8 cellular contexts compared by ENCODE assay signal in the genomic region with DNA sequence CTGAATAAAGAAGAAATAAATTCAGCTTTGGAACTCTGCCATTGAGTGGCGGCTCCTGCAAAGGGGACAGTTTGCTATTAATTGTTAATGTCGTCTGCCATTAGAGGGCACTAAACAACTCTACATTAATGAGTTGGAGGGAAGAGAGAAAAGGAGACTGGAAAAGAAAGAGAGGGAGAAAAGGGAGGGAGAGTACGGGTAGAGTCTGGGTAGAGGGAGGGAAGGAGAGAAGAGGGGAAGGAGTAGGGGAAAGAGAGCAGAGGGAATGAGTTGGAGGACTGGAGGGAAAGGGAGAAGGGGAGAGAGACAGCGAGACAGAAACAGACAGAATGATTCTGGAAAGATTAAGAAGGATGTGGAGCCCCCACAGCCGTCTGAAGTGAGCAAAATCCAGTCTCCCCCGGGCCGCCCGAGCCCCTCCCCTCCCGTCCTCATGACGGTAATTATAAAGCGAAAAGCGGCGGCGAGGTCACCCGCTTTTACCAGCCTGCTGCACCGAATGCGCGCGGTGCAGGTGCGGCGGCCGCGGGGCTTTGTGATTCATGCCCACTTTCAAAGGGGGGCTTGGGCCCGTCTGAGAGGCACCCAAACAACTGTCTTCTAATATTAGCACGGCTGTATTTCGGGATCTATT. TPM values are rescaled to one million over a fixed set of nuclear protein-coding genes. Genes with fewer than 3 reads are reported as not detected.
DNase-seq lines count a peak whose midpoint lies in the region; ATAC-seq, FAIRE-seq and TF ChIP-seq lines count a peak whose summit lies in the region.

No MANE protein-coding gene starts in this region.

- intact Hi-C loops in mucosa of descending colon (cut with DNase I, micrococcal nuclease) (loop anchor here (10.0 kb wide), 1 partner anchor 736 kb away; no protein-coding TSS in a partner anchor), vagina (cut with DNase I) (loop anchor here (10.0 kb wide), 1 partner anchor 736 kb away; no protein-coding TSS in a partner anchor)

- H3K27ac Mint-ChIP-seq in T-helper 2 cell treated with Interferon-gamma antibody and Interleukin-4, amounts not matched to agents 5 μg/mL and 100 μg/mL, for 36 hours, result no peak overlapping the region

- H3K4me1 Mint-ChIP-seq in T-helper 2 cell treated with Interferon-gamma antibody and Interleukin-4, amounts not matched to agents 5 μg/mL and 100 μg/mL, for 36 hours (ENCODE audit: low read depth), result peaks cover 27% of the 10 kb centered on the region

- peak overlapping the region; percentile 77 for H3K27ac ChIP-seq in vagina

- H3K9me3 Mint-ChIP-seq in T-helper 2 cell treated with Interferon-gamma antibody and Interleukin-4, amounts not matched to agents 5 μg/mL and 100 μg/mL, for 36 hours, result no peaks in the 10 kb centered on the region

- DNase-seq in AG10803 (ENCODE audit: low read depth), result peak; percentile 71
- no peak for DNase-seq in GM12891 (ENCODE audit: insufficient read length, low spot score)
- peak; percentile 15 for DNase-seq in NCI-H1092 (lab: John Stamatoyannopoulos, UW)
- no peak for DNase-seq in T-helper 2 cell treated with Interferon-gamma antibody and Interleukin-4, amounts not matched to agents 5 μg/mL and 100 μg/mL, for 36 hours (ENCODE audit: low spot score)
- peak; percentile 59 for DNase-seq in epithelial cell of esophagus (ENCODE audit: low read depth)
- peak in 2 of 3 donors; percentile 17 to 29 for DNase-seq in mucosa of descending colon
- no peak for DNase-seq in vagina (ENCODE audit: extremely low spot score in 2 of 2)

- ATAC-seq in mucosa of descending colon (no peak), GM18909 (IDR thresholded peaks at IDR 0.05; ENCODE audit: poor library complexity, unreplicated experiment) (no peak)

- TF ChIP-seq POLR2A in GM12891 (IDR thresholded peaks at IDR 0.05; ENCODE audit: low read depth, low read length) (no peak), vagina (IDR thresholded peaks at IDR 0.05) (no peak)

- peak overlapping the region; percentile 86 for H3K4me3 Mint-ChIP-seq in T-helper 2 cell treated with Interferon-gamma antibody and Interleukin-4, amounts not matched to agents 5 μg/mL and 100 μg/mL, for 36 hours

- peak overlapping the region; percentile 78 for H3K4me3 ChIP-seq in AG10803 (ENCODE audit: low read length)
- H3K4me3 ChIP-seq in epithelial cell of esophagus (ENCODE audit: low read length), result peak overlapping the region; percentile 73
- H3K4me3 ChIP-seq in mucosa of descending colon, result no peak overlapping the region
- peak overlapping the region; percentile 53 to 71 for H3K4me3 ChIP-seq in vagina

- H3K36me3 ChIP-seq in mucosa of descending colon (ENCODE audit: low read depth) (no peaks in the 10 kb centered on the region), vagina (no peaks in the 10 kb centered on the region)

- H3K4me1 ChIP-seq in mucosa of descending colon (ENCODE audit: low read depth) (peaks cover 25% of the 10 kb centered on the region), vagina (peaks cover 26% of the 10 kb centered on the region)

- peaks cover 72% of the 10 kb centered on the region for H3K27me3 Mint-ChIP-seq in T-helper 2 cell treated with Interferon-gamma antibody and Interleukin-4, amounts not matched to agents 5 μg/mL and 100 μg/mL, for 36 hours (ENCODE audit: low read depth)

- TF ChIP-seq CTCF in AG10803 (conservative IDR thresholded peaks at IDR 0.05; ENCODE audit: low read length), result peak; percentile 43
- TF ChIP-seq CTCF in epithelial cell of esophagus (IDR thresholded peaks at IDR 0.05; ENCODE audit: insufficient read depth, low read depth, low read length, missing control alignments), result peak; percentile 59
- no peak for TF ChIP-seq CTCF in mucosa of descending colon (IDR thresholded peaks at IDR 0.05)
- TF ChIP-seq CTCF in vagina (IDR thresholded peaks at IDR 0.05), result peak in 2 of 3 experiments; percentile 10 to 68

- FAIRE-seq in GM12891 (lab: Jason Lieb, UNC), result peak; percentile 23

- H3K27me3 ChIP-seq in vagina, result no peaks in the 10 kb centered on the region

- no peaks in the 10 kb centered on the region for H3K9me3 ChIP-seq in mucosa of descending colon
- H3K9me3 ChIP-seq in vagina, result no peaks in the 10 kb centered on the region

- H3K36me3 Mint-ChIP-seq in T-helper 2 cell treated with Interferon-gamma antibody and Interleukin-4, amounts not matched to agents 5 μg/mL and 100 μg/mL, for 36 hours (ENCODE audit: low read depth), result no peaks in the 10 kb centered on the region

TF ChIP-seq in GM12891, 5 proteins besides CTCF, POLR2A, EP300 and RAD21:
- TF ChIP-seq SPI1 (IDR thresholded peaks at IDR 0.05; ENCODE audit: low read depth, low read length) (no peak), POU2F2 (IDR thresholded peaks at IDR 0.05; ENCODE audit: low read depth, low read length) (no peak), POLR2AphosphoS5 (IDR thresholded peaks at IDR 0.05; ENCODE audit: low read depth, low read length) (no peak), PAX5 (IDR thresholded peaks at IDR 0.05; ENCODE audit: insufficient read depth, low read length, severe bottlenecking) (no peak), TAF1 (IDR thresholded peaks at IDR 0.05; ENCODE audit: low read depth, low read length) (no peak)

RNA-seq across cellular contexts. Expression of a gene that starts 1.9 kb away (rescaled TPM):
- not detected for polyA plus RNA-seq in GM12891 (2012; ENCODE audit: low read depth, missing spikeins)
- 10 to 100 TPM in 1 of 3 donors, 1 to 10 TPM in 1, under 1 TPM in 1; 0.81 to 11.5 (median 2.8) TPM for total RNA-seq in mucosa of descending colon
- total RNA-seq in vagina, result 5.6 TPM

Comparison
In these comparisons a context has a peak if more than half of its experiments do, and no peak if none do; other contexts are left out.
1. DNase-seq: peak in AG10803 (single experiment), NCI-H1092 (single experiment), epithelial cell of esophagus (single experiment) and mucosa of descending colon (2 of 3); none in GM12891 (single experiment), T-helper 2 cell treated with Interferon-gamma antibody and Interleukin-4, amounts not matched to agents 5 μg/mL and 100 μg/mL, for 36 hours (single experiment) and vagina (0 of 2).